In the genomic region with DNA sequence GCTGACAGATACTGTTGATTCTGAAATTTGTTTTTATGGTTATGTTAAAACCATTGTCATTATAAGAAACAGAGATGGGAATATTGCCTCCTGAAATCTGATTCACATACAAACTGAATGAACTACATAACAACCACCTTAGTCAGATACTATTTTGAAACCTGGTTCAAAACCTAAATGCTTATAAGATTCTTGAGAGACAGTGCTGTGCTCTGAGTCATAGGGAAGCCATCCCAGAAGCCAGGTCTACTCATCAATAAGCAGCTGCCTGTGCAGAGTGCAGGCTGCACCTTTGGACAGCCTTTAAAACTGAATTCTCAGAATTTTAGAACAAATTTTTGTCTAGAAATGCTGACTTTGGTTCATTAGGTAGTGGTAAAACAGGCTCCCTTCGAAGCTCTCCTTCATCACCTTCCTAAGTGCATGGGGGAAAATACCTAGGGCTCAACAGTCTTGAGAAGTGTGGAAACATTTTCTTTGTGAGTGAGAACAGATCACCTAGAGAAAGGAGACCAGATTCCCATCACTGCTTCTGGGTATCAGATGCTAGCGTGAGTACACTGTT, we compare ENCODE assay signal across 17 cellular contexts. TPM values are rescaled to one million over a fixed set of nuclear protein-coding genes. Genes with fewer than 3 reads are reported as not detected.
DNase-seq lines count a peak whose midpoint lies in the region; ATAC-seq, FAIRE-seq and TF ChIP-seq lines count a peak whose summit lies in the region.
"Had no signal": no experiment of that assay in that cellular context is flagged by ENCODE, and none has a peak within 500 bp of the region (broad histone marks: within the 10 kb centered on the region; RNA-seq: fewer than 3 reads in every experiment).

TSS of gene SERPINB7 (plus strand) at position 253 of the 565 bp plus-strand sequence. CDS start 6,955 bp downstream, outside the sequence.

- no peak within 1 kb of the TSS for H3K27ac ChIP-seq in CD8-positive, alpha-beta T cell (ENCODE audit: low read depth, low read length)
- H3K27ac ChIP-seq: BLaER1 treated with 17β-estradiol and CSF1 and Interleukin-3, amounts not matched to agents 10 nM and 100 nM; cardiac muscle cell; upper lobe of left lung had no signal

- no peak within 1 kb of the TSS for H3K4me3 ChIP-seq in AG04449 (ENCODE audit: low read depth, low read length)
- H3K4me3 ChIP-seq in CD8-positive, alpha-beta T cell (ENCODE audit: low read depth, low read length): no peak within 1 kb of the TSS
- H3K4me3 ChIP-seq: BLaER1 treated with 17β-estradiol and CSF1 and Interleukin-3, amounts not matched to agents 10 nM and 100 nM; cardiac muscle cell; upper lobe of left lung had no signal

- DNase-seq in AG04449 (ENCODE audit: low read depth, low spot score) (peak; percentile 63), HTR-8/SVneo (ENCODE audit: insufficient read length, low spot score) (peak; percentile 26), astrocyte of the hippocampus (ENCODE audit: low read depth, low spot score) (peak; percentile 67), kidney glomerular epithelial cell (lab: John Stamatoyannopoulos, UW) (peak; percentile 89), NCI-H1105 treated with DMSO at 0.1 percent for 48 hours (lab: John Stamatoyannopoulos, UW) (no peak), GDM1 (lab: John Stamatoyannopoulos, UW) (no peak)
- no peak for DNase-seq in CD8-positive, alpha-beta T cell
- DNase-seq: activated CD4-positive, CD25-positive, alpha-beta regulatory T cell; activated T-cell treated with anti-CD3 and anti-CD28 coated beads, Interleukin-2, amount 50 U/mL, for 48 hours; immature natural killer cell; naive thymus-derived CD4-positive, alpha-beta T cell; NCI-H446 treated with DMSO at 0.1 percent for 48 hours; SHP77; upper lobe of left lung had no signal

- FAIRE-seq in HTR-8/SVneo (lab: Jason Lieb, UNC): no peak

- no peaks in the 10 kb centered on the region for H3K27me3 ChIP-seq in CD8-positive, alpha-beta T cell (ENCODE audit: insufficient read depth, low read length)
- H3K27me3 ChIP-seq: BLaER1 treated with 17β-estradiol and CSF1 and Interleukin-3, amounts not matched to agents 10 nM and 100 nM; cardiac muscle cell; upper lobe of left lung had no signal

- no peaks in the 10 kb centered on the region for H3K9me3 Mint-ChIP-seq in CD8-positive, alpha-beta T cell

- no peak for TF ChIP-seq CTCF in AG04449 (IDR thresholded peaks at IDR 0.05; ENCODE audit: insufficient read depth, low read length, missing control alignments)
- no peak for TF ChIP-seq CTCF in CD8-positive, alpha-beta T cell (IDR thresholded peaks at IDR 0.05)

- no peak within 1 kb of the TSS for H3K27ac Mint-ChIP-seq in CD8-positive, alpha-beta T cell
- H3K27ac Mint-ChIP-seq: immature natural killer cell; naive thymus-derived CD4-positive, alpha-beta T cell had no signal

- CTCF ChIA-PET in AG04449 (lab: Yijun Ruan, JAX): interaction anchor here (1.8 to 2.5 kb wide), 3 partner anchors 34 to 197 kb away, joined by 5 to 12 read pairs (median 9); no protein-coding TSS in a partner anchor
- CTCF ChIA-PET in CD8-positive, alpha-beta T cell (lab: Charles Lee): no interaction called here

- POLR2A ChIA-PET in AG04449 (lab: Yijun Ruan, JAX): no interaction called here
- POLR2A ChIA-PET in CD8-positive, alpha-beta T cell (lab: Charles Lee): interaction anchor here (0.6 kb wide), 1 partner anchor 233 kb away, joined by 3 read pairs; the partner anchor contains the start of gene SERPINB12

- intact Hi-C loops in CD8-positive, alpha-beta T cell (cut with DNase I, micrococcal nuclease): no loop called here

- no peak within 1 kb of the TSS for H3K4me3 Mint-ChIP-seq in CD8-positive, alpha-beta T cell
- H3K4me3 Mint-ChIP-seq: immature natural killer cell; naive thymus-derived CD4-positive, alpha-beta T cell had no signal

- no peak for ATAC-seq in HG03139 (IDR thresholded peaks at IDR 0.05; ENCODE audit: unreplicated experiment)
- no peak for ATAC-seq in CD8-positive, alpha-beta T cell
- ATAC-seq: naive thymus-derived CD4-positive, alpha-beta T cell had no signal

- H3K4me1 Mint-ChIP-seq in CD8-positive, alpha-beta T cell (ENCODE audit: low read depth): no peaks in the 10 kb centered on the region
- H3K4me1 Mint-ChIP-seq: immature natural killer cell; naive thymus-derived CD4-positive, alpha-beta T cell had no signal

- H3K36me3 ChIP-seq in CD8-positive, alpha-beta T cell (ENCODE audit: insufficient read depth, low read length): no peaks in the 10 kb centered on the region
- H3K36me3 ChIP-seq: BLaER1 treated with 17β-estradiol and CSF1 and Interleukin-3, amounts not matched to agents 10 nM and 100 nM; cardiac muscle cell; upper lobe of left lung had no signal

- H3K27me3 Mint-ChIP-seq in CD8-positive, alpha-beta T cell (ENCODE audit: low read depth): peaks cover 6% of the 10 kb centered on the region

- H3K4me1 ChIP-seq in CD8-positive, alpha-beta T cell (ENCODE audit: insufficient read depth, low read length): no peaks in the 10 kb centered on the region
- H3K4me1 ChIP-seq: BLaER1 treated with 17β-estradiol and CSF1 and Interleukin-3, amounts not matched to agents 10 nM and 100 nM; upper lobe of left lung had no signal

- no peaks in the 10 kb centered on the region for H3K9me3 ChIP-seq in CD8-positive, alpha-beta T cell (ENCODE audit: low read length)
- H3K9me3 ChIP-seq: BLaER1 treated with 17β-estradiol and CSF1 and Interleukin-3, amounts not matched to agents 10 nM and 100 nM; upper lobe of left lung had no signal

- H3K36me3 Mint-ChIP-seq in CD8-positive, alpha-beta T cell: no peaks in the 10 kb centered on the region
- H3K36me3 Mint-ChIP-seq: immature natural killer cell; naive thymus-derived CD4-positive, alpha-beta T cell had no signal

RNA-seq across cellular contexts. Expression of gene SERPINB7, which starts in this region (rescaled TPM):
- total RNA-seq in CD8-positive, alpha-beta T cell: not detected
- total RNA-seq: cardiac muscle cell; naive thymus-derived CD4-positive, alpha-beta T cell had no signal

Comparison
In these comparisons a context has a peak if more than half of its experiments do, and no peak if none do; other contexts are left out.
1. DNase-seq: peak in AG04449 (single experiment), HTR-8/SVneo (single experiment), astrocyte of the hippocampus (single experiment) and kidney glomerular epithelial cell (single experiment); none in CD8-positive, alpha-beta T cell (0 of 7), NCI-H1105 treated with DMSO at 0.1 percent for 48 hours (single experiment) and GDM1 (single experiment).